In genomic region chr7:36157506-36158320, GRCh38 we compare ENCODE assay signal across 18 cellular contexts. TPM values are rescaled to one million over a fixed set of nuclear protein-coding genes. Genes with fewer than 3 reads are reported as not detected.
DNase-seq lines count a peak whose midpoint lies in the region; ATAC-seq and TF ChIP-seq lines count a peak whose summit lies in the region.
"Had no signal": no experiment of that assay in that cellular context is flagged by ENCODE, and none has a peak within 500 bp of the region (broad histone marks: within the 10 kb centered on the region; RNA-seq: fewer than 3 reads in every experiment).

No MANE protein-coding gene starts in this region.

- H3K9me2 ChIP-seq in DOHH2 (replicated peaks; ENCODE audit: control insufficient read depth, low read length) = no peaks in the 10 kb centered on the region

- H4K20me1 ChIP-seq in DOHH2 (ENCODE audit: control insufficient read depth, insufficient read depth, low read depth, low read length) = peaks cover 53% of the 10 kb centered on the region

- H3K4me3 ChIP-seq in DOHH2 (ENCODE audit: low read length) (peak overlapping the region; percentile 83), Panc1 (ENCODE audit: low read depth in 2 of 2, low read length in 2 of 2) (peak overlapping the region; percentile 78 to 96), esophagus squamous epithelium (no peak overlapping the region)
- no peak overlapping the region for H3K4me3 ChIP-seq in effector memory CD4-positive, alpha-beta T cell (ENCODE audit: insufficient read depth, low read depth, low read length, poor library complexity, severe bottlenecking)
- H3K4me3 ChIP-seq: lung, right atrium auricular region had no signal

- WGBS in esophagus squamous epithelium, 2 donors = 65% methylated on average over 8 to 9 of the region's 9 CpGs

- H3K4me2 ChIP-seq in DOHH2 (ENCODE audit: low read length) = peak overlapping the region; percentile 88

- H3K36me3 ChIP-seq in DOHH2 (ENCODE audit: control insufficient read depth, low read length) (peaks cover 93% of the 10 kb centered on the region), Panc1 (ENCODE audit: control insufficient read depth, insufficient read depth, low read length) (0 out of 2 replicates have a peak, but pooled peaks cover 4% of the 10 kb centered on the region), esophagus squamous epithelium (no peaks in the 10 kb centered on the region)
- no peaks in the 10 kb centered on the region for H3K36me3 ChIP-seq in effector memory CD4-positive, alpha-beta T cell (ENCODE audit: control insufficient read depth, insufficient read depth, low read length)
- H3K36me3 ChIP-seq: right atrium auricular region had no signal

- H3K79me2 ChIP-seq in DOHH2 (ENCODE audit: control insufficient read depth, low read length) = peaks cover 97% of the 10 kb centered on the region

- H3F3A ChIP-seq in DOHH2 (ENCODE audit: control insufficient read depth, insufficient read depth) = 0 out of 2 replicates have a peak, but pooled peaks cover 2% of the 10 kb centered on the region

- no peaks in the 10 kb centered on the region for H3K9me3 ChIP-seq in DOHH2 (ENCODE audit: control insufficient read depth, insufficient read depth, low read length)
- no peaks in the 10 kb centered on the region for H3K9me3 ChIP-seq in Panc1 (ENCODE audit: control insufficient read depth, insufficient read depth, low read depth, low read length)
- no peaks in the 10 kb centered on the region for H3K9me3 ChIP-seq in esophagus squamous epithelium
- no peaks in the 10 kb centered on the region for H3K9me3 ChIP-seq in effector memory CD4-positive, alpha-beta T cell (ENCODE audit: control insufficient read depth, low read length)
- H3K9me3 ChIP-seq: right atrium auricular region had no signal

- no peaks in the 10 kb centered on the region for H3K27me3 ChIP-seq in DOHH2 (ENCODE audit: control insufficient read depth, low read length)
- no peaks in the 10 kb centered on the region for H3K27me3 ChIP-seq in Panc1 (ENCODE audit: control insufficient read depth, insufficient read depth, low read length)
- no peaks in the 10 kb centered on the region for H3K27me3 ChIP-seq in esophagus squamous epithelium
- H3K27me3 ChIP-seq in effector memory CD4-positive, alpha-beta T cell (replicated peaks; ENCODE audit: control insufficient read depth, insufficient read depth, low read length, poor library complexity, severe bottlenecking) = no peaks in the 10 kb centered on the region
- H3K27me3 ChIP-seq: right atrium auricular region had no signal

- intact Hi-C loops in Panc1 (cut with micrococcal nuclease; ENCODE audit: unreplicated experiment) = no loop called here
- intact Hi-C loops in esophagus squamous epithelium (cut with DNase I) = no loop called here

- ATAC-seq in Panc1 (no peak), GM21360 (IDR thresholded peaks at IDR 0.05; ENCODE audit: unreplicated experiment) (no peak)
- ATAC-seq: CD8-positive, alpha-beta T cell had no signal

- POLR2A ChIA-PET in Panc1 (lab: Charles Lee) = interaction anchor here (0.5 kb wide), 1 partner anchor 38 kb away, joined by 4 read pairs; no protein-coding TSS in a partner anchor

- CTCF ChIA-PET in Panc1 (lab: Charles Lee) = no interaction called here

- peaks cover 84% of the 10 kb centered on the region for H3K4me1 ChIP-seq in DOHH2 (ENCODE audit: control insufficient read depth, low read length)
- H3K4me1 ChIP-seq in Panc1 (ENCODE audit: control insufficient read depth, insufficient read depth, low read length) = peaks cover 61% of the 10 kb centered on the region
- peaks cover 45 to 90% (median 56%) of the 10 kb centered on the region in 3 donors for H3K4me1 ChIP-seq in esophagus squamous epithelium
- H3K4me1 ChIP-seq in effector memory CD4-positive, alpha-beta T cell (ENCODE audit: control insufficient read depth, insufficient read depth, low read length, poor library complexity, severe bottlenecking) = peaks cover 16% of the 10 kb centered on the region

- H3K27ac ChIP-seq in DOHH2 (ENCODE audit: low read depth, low read length) (no peak overlapping the region), Panc1 (ENCODE audit: low read length) (peak overlapping the region; percentile 13), esophagus squamous epithelium (peak overlapping the region in 3 of 4 donors; percentile 12 to 39 (median 14))
- H3K27ac ChIP-seq in effector memory CD4-positive, alpha-beta T cell (ENCODE audit: insufficient read depth, low read length, poor library complexity, severe bottlenecking) = no peak overlapping the region
- H3K27ac ChIP-seq: right atrium auricular region had no signal

- DNase-seq in Panc1 (ENCODE audit: low read depth, low spot score) = peak; percentile 58
- no peak for DNase-seq in esophagus squamous epithelium (lab: John Stamatoyannopoulos, UW)
- peak; percentile 19 for DNase-seq in renal cortical epithelial cell (ENCODE audit: low read depth)
- DNase-seq in effector memory CD4-positive, alpha-beta T cell = no peak
- DNase-seq in stimulated activated CD4-positive, alpha-beta T cell treated with anti-CD3 and anti-CD28 coated beads, Interleukin-15, amount 100 ng/mL, for 24 hours = no peak
- DNase-seq: activated CD4-positive, alpha-beta T cell treated with anti-CD3 and anti-CD28 coated beads for 1 hour; CD8-positive, alpha-beta T cell; DMS79 treated with DMSO at 0.1 percent for 48 hours; immature natural killer cell; KBM-7; NCI-H187 treated with DMSO at 0.1 percent for 48 hours; NCI-H345; nucleus accumbens; RPMI8226 had no signal

- in situ Hi-C loops in Panc1 (cut with HindIII; ENCODE audit: low pct_unique_long_range_greater_than_20kb, low sequenced_read_pairs) = no loop called here

- TF ChIP-seq POLR2A in esophagus squamous epithelium (IDR thresholded peaks at IDR 0.05) = no peak

- no peak for TF ChIP-seq CTCF in DOHH2 (IDR thresholded peaks at IDR 0.05; ENCODE audit: low read depth, low read length, poor library complexity, severe bottlenecking)
- TF ChIP-seq CTCF in Panc1 (IDR thresholded peaks at IDR 0.05) = no peak
- no peak for TF ChIP-seq CTCF in esophagus squamous epithelium (IDR thresholded peaks at IDR 0.05)

- no TSS peak for BruUV-seq in Panc1 (replicated peaks; lab: Mats Ljungman, UMichigan)

RNA-seq across cellular contexts. Expression of gene EEPD1, which starts 4.7 kb away (rescaled TPM):
- total RNA-seq in Panc1 (2021; ENCODE audit: unreplicated experiment) = 48.0 TPM
- polyA plus RNA-seq in Panc1 (2012; ENCODE audit: insufficient read length) = 87.5 TPM
- 10 to 100 TPM in 1 of 4 donors, 1 to 10 TPM in 3; 2.3 to 10.2 (median 4.8) TPM for total RNA-seq in esophagus squamous epithelium
- total RNA-seq in renal cortical epithelial cell = 3.6 and 3.7 TPM in 2 replicates

Comparison
In these comparisons a context has a peak if more than half of its experiments do, and no peak if none do; other contexts are left out.
1. H3K27ac ChIP-seq: peak in Panc1 (single experiment) and esophagus squamous epithelium (3 of 4); none in DOHH2 (single experiment) and effector memory CD4-positive, alpha-beta T cell (single experiment).
2. H3K4me3 ChIP-seq: peak in DOHH2 (single experiment) and Panc1 (2 of 2); none in esophagus squamous epithelium (0 of 4) and effector memory CD4-positive, alpha-beta T cell (single experiment).
3. DNase-seq: peak in Panc1 (single experiment) and renal cortical epithelial cell (single experiment); none in esophagus squamous epithelium (single experiment), effector memory CD4-positive, alpha-beta T cell (0 of 3) and stimulated activated CD4-positive, alpha-beta T cell treated with anti-CD3 and anti-CD28 coated beads, Interleukin-15, amount 100 ng/mL, for 24 hours (single experiment).